ENCODE assay signal across 13 cellular contexts in genomic region chr3:149572796-149573414, GRCh38.
A peak's percentile ranks its signal among the peaks of the same experiment; 100 is the strongest.
DNase-seq lines count a peak whose midpoint lies in the region; ATAC-seq, FAIRE-seq and TF ChIP-seq lines count a peak whose summit lies in the region.
"Had no signal": no experiment of that assay in that cellular context is flagged by ENCODE, and none has a peak within 500 bp of the region (broad histone marks: within the 10 kb centered on the region; RNA-seq: fewer than 3 reads in every experiment).

No MANE protein-coding gene starts in this region.

- H3K18ac ChIP-seq in IMR-90 (ENCODE audit: low read depth, low read length): peak overlapping the region; percentile 52

- TF ChIP-seq RAD21 in IMR-90 (IDR thresholded peaks at IDR 0.05; ENCODE audit: low read length): no peak
- TF ChIP-seq RAD21 in K562 (CRISPR knock-in tag; conservative IDR thresholded peaks at IDR 0.05 in 1 of 2, IDR thresholded peaks at IDR 0.05 in 1 of 2): no peak

- H2BK20ac ChIP-seq in IMR-90 (ENCODE audit: low read depth, low read length): peak overlapping the region; percentile 87

- peaks cover 21% of the 10 kb centered on the region for H3K4me1 ChIP-seq in IMR-90 (ENCODE audit: control insufficient read depth, insufficient read depth, low read length)
- peaks cover 0 to 14% of the 10 kb centered on the region in 2 experiments; a peak in 3 of 5 replicates for H3K4me1 ChIP-seq in K562 (replicated peaks in 1 of 2; ENCODE audit: control insufficient read depth in 2 of 2, insufficient read depth in 2 of 2, low read length in 2 of 2)
- peaks cover 9 to 58% (median 18%) of the 10 kb centered on the region in 4 donors for H3K4me1 ChIP-seq in transverse colon

- H3K4ac ChIP-seq in IMR-90 (ENCODE audit: low read depth, low read length): peak overlapping the region; percentile 92

- H3K9ac ChIP-seq in IMR-90 (ENCODE audit: low read depth, low read length) (no peak overlapping the region), K562 (ENCODE audit: insufficient read depth in 1 of 2, low read depth in 2 of 2, low read length in 2 of 2) (no peak overlapping the region)

- no peak for TF ChIP-seq POLR2A in IMR-90 (IDR thresholded peaks at IDR 0.05; ENCODE audit: low read depth, low read length)
- no peak for TF ChIP-seq POLR2A in K562 (conservative IDR thresholded peaks at IDR 0.05)
- no peak for TF ChIP-seq POLR2A in transverse colon (IDR thresholded peaks at IDR 0.05)

- ATAC-seq in IMR-90 (ENCODE audit: low read depth) (peak; percentile 27), K562 (no peak), left ventricle myocardium superior (peak; percentile 30), GM21360 (IDR thresholded peaks at IDR 0.05; ENCODE audit: unreplicated experiment) (no peak)

- TF ChIP-seq CTCF in IMR-90 (conservative IDR thresholded peaks at IDR 0.05; ENCODE audit: low read depth, low read length) (no peak), K562 (IDR thresholded peaks at IDR 0.05 in 2 of 3, conservative IDR thresholded peaks at IDR 0.05 in 1 of 3; ENCODE audit: insufficient read depth in 2 of 3, low read depth in 1 of 3, low read length in 3 of 3) (no peak), transverse colon (IDR thresholded peaks at IDR 0.05) (no peak), GM10266 (IDR thresholded peaks at IDR 0.05; ENCODE audit: control insufficient read depth, insufficient read depth, low read depth, missing control alignments) (no peak)

- BruUV-seq in IMR-90 (replicated peaks; lab: Mats Ljungman, UMichigan): no TSS peak
- no TSS peak for BruUV-seq in K562 (replicated peaks; lab: Mats Ljungman, UMichigan)

- peak overlapping the region; percentile 50 for H3K56ac ChIP-seq in IMR-90 (ENCODE audit: extremely low read depth, insufficient read depth, low read length)

- in situ Hi-C loops in IMR-90 (cut with MboI; ENCODE audit: low sequenced_read_pairs) (no loop called here), K562 (cut with MboI) (no loop called here), transverse colon (cut with MboI; ENCODE audit: low pct_ligation_motif_present in 1 of 4, low pct_unique_long_range_greater_than_20kb in 1 of 4, low sequenced_read_pairs in 3 of 4) (no loop called here)

- H2BK5ac ChIP-seq in IMR-90 (ENCODE audit: low read depth, low read length, poor library complexity, severe bottlenecking): peak overlapping the region; percentile 85

- peak overlapping the region; percentile 5 for H2AK9ac ChIP-seq in IMR-90 (replicated peaks; ENCODE audit: low read depth, low read length, poor library complexity)

- peak overlapping the region; percentile 83 for H3K23ac ChIP-seq in IMR-90 (ENCODE audit: low read depth, low read length)

- peaks cover 25 to 65% of the 10 kb centered on the region in 2 experiments for H3K79me1 ChIP-seq in IMR-90 (ENCODE audit: low read depth in 1 of 2, low read length in 2 of 2)

- POLR2A ChIA-PET in IMR-90 (lab: Charles Lee; ENCODE audit: unreplicated experiment) (no interaction called here), K562 (lab: Yijun Ruan, JAX) (interaction anchor here (1.2 kb wide), 1 partner anchor 34 kb away, joined by 3 read pairs; no protein-coding TSS in a partner anchor)

- H3K36me3 ChIP-seq in IMR-90 (ENCODE audit: control insufficient read depth, insufficient read depth, low read length) (peaks cover 15% of the 10 kb centered on the region), K562 (ENCODE audit: control insufficient read depth, insufficient read depth, low read length) (no peaks in the 10 kb centered on the region), transverse colon (no peaks in the 10 kb centered on the region)

- peaks cover 15% of the 10 kb centered on the region for H4K20me1 ChIP-seq in IMR-90 (ENCODE audit: insufficient read depth, low read length)
- no peaks in the 10 kb centered on the region for H4K20me1 ChIP-seq in K562 (replicated peaks; ENCODE audit: control insufficient read depth, insufficient read depth, low read length)

- no peaks in the 10 kb centered on the region for H3K79me2 ChIP-seq in K562 (ENCODE audit: control insufficient read depth, insufficient read depth, low read length)

- H2AK5ac ChIP-seq in IMR-90 (ENCODE audit: low read depth, low read length): peak overlapping the region; percentile 93

- intact Hi-C loops in IMR-90 (cut with micrococcal nuclease) (no loop called here), K562 (cut with micrococcal nuclease) (no loop called here), left ventricle myocardium superior (cut with micrococcal nuclease) (no loop called here), transverse colon (cut with DNase I; ENCODE audit: low total_unique reads) (no loop called here)

- FAIRE-seq in K562 (lab: Jason Lieb, UNC): no peak
- FAIRE-seq: islet of Langerhans had no signal

- H4K5ac ChIP-seq in IMR-90 (ENCODE audit: low read depth, low read length): peak overlapping the region; percentile 38

- H3K9me3 ChIP-seq in IMR-90 (ENCODE audit: control insufficient read depth, insufficient read depth, low read length) (no peaks in the 10 kb centered on the region), K562 (replicated peaks; ENCODE audit: control insufficient read depth, insufficient read depth, low read depth, low read length) (no peaks in the 10 kb centered on the region), transverse colon (no peaks in the 10 kb centered on the region)

- H3K4me2 ChIP-seq in IMR-90 (ENCODE audit: low read depth, low read length): peak overlapping the region; percentile 6; the same call in 1 of the 2 replicates
- no peak overlapping the region for H3K4me2 ChIP-seq in K562 (ENCODE audit: insufficient read depth, low read length)

- CTCF ChIA-PET in IMR-90 (lab: Yijun Ruan, JAX): interaction anchor here (1.2 to 1.5 kb wide), 3 partner anchors 18 to 65 kb away, joined by 4 to 8 read pairs (median 4); no protein-coding TSS in a partner anchor
- CTCF ChIA-PET in K562 (lab: Yijun Ruan, JAX; ENCODE audit: low intra/inter-chr PET ratio): no interaction called here

- no peaks in the 10 kb centered on the region for H3K27me3 ChIP-seq in IMR-90 (ENCODE audit: control insufficient read depth, insufficient read depth, low read length)
- no peaks in the 10 kb centered on the region for H3K27me3 ChIP-seq in K562 (ENCODE audit: control insufficient read depth in 2 of 2, insufficient read depth in 2 of 2, low read length in 2 of 2)
- no peaks in the 10 kb centered on the region for H3K27me3 ChIP-seq in transverse colon

- DNase-seq in IMR-90 (peak; percentile 85), K562 (ENCODE audit: extremely low read depth in 1 of 4, low spot score in 3 of 4) (no peak), left ventricle myocardium superior (no peak), transverse colon (no peak), SHP77 treated with DMSO at 0.1 percent for 48 hours (lab: John Stamatoyannopoulos, UW) (no peak), GM10266 (ENCODE audit: extremely low spot score) (no peak), NCI-H2029 treated with DMSO at 0.1 percent for 48 hours (lab: John Stamatoyannopoulos, UW) (no peak)
- DNase-seq: activated gamma-delta T cell treated with Interleukin-2 at 50 U/mL for 16 hours; effector CD8-positive, alpha-beta T cell; NCI-H1930; posterior cingulate gyrus had no signal

- H2AFZ ChIP-seq in IMR-90 (replicated peaks; ENCODE audit: low read length, poor library complexity): no peak overlapping the region
- H2AFZ ChIP-seq in K562 (ENCODE audit: low read depth, low read length): no peak overlapping the region

- H4K91ac ChIP-seq in IMR-90 (ENCODE audit: insufficient read depth, low read depth, low read length): peak overlapping the region; percentile 85

- H3K27ac ChIP-seq in IMR-90 (ENCODE audit: insufficient read depth, low read length): peak overlapping the region; percentile 67
- no peak overlapping the region for H3K27ac ChIP-seq in K562 (ENCODE audit: extremely low read depth, low read depth, low read length)
- H3K27ac ChIP-seq in transverse colon: peak overlapping the region in 3 of 4 donors; percentile 16 to 26 (median 17)

- H3K14ac ChIP-seq in IMR-90 (replicated peaks; ENCODE audit: low read depth, low read length): peak overlapping the region; percentile 93

- H2BK15ac ChIP-seq in IMR-90 (ENCODE audit: low read depth, low read length): peak overlapping the region; percentile 65; the same call in 2 of the 3 replicates

- 86% methylated on average over 1 of the region's 6 CpGs; no CpG with 5 or more reads in 1 of the 2 experiments for WGBS in IMR-90 (ENCODE audit: extremely low coverage in 2 of 2, insufficient read length in 1 of 2), 2 experiments
- whole genome bisulfite sequencing in K562 (ENCODE audit: insufficient coverage, low coverage, missing lambda C conversion rate): 47% methylated on average over 6 of the region's 6 CpGs
- 87 to 90% methylated on average over 3 to 6 of the region's 6 CpGs for WGBS in transverse colon (ENCODE audit: low coverage in 1 of 2), 2 donors

- H2BK120ac ChIP-seq in IMR-90 (ENCODE audit: low read depth, low read length): peak overlapping the region; percentile 87

- peaks cover 28% of the 10 kb centered on the region for H3K9me1 ChIP-seq in IMR-90 (ENCODE audit: insufficient read depth, low read length)
- H3K9me1 ChIP-seq in K562 (ENCODE audit: control insufficient read depth, insufficient read depth, low read length): no peaks in the 10 kb centered on the region

- TF ChIP-seq EP300 in K562 (IDR thresholded peaks at IDR 0.05; ENCODE audit: low read length) (no peak), transverse colon (IDR thresholded peaks at IDR 0.05; ENCODE audit: low read depth) (no peak)

- H4K8ac ChIP-seq in IMR-90 (ENCODE audit: low read depth in 2 of 2, low read length in 2 of 2): peak overlapping the region; percentile 65 to 79; a peak in 3 of 4 replicates

- H3K4me3 ChIP-seq in IMR-90 (ENCODE audit: insufficient read depth, low read depth, low read length): no peak overlapping the region
- H3K4me3 ChIP-seq in K562: no peak overlapping the region
- H3K4me3 ChIP-seq in transverse colon: no peak overlapping the region

- dilution Hi-C loops in IMR-90 (cut with HindIII; ENCODE audit: low sequenced_read_pairs, unreplicated experiment): no loop called here

TF ChIP-seq in IMR-90, 13 proteins besides CTCF, POLR2A, EP300 and RAD21 (continues in another document):
- no peak for TF ChIP-seq RFX5 (IDR thresholded peaks at IDR 0.05; ENCODE audit: low read depth, low read length)
- no peak for TF ChIP-seq MAFK (IDR thresholded peaks at IDR 0.05; ENCODE audit: low read depth, low read length)
- no peak for TF ChIP-seq SMC3 (IDR thresholded peaks at IDR 0.05; ENCODE audit: low read depth, low read length)
- 0 out of 2 replicates have a peak, but pooled peaks have one; percentile 10 for TF ChIP-seq CHD1 (IDR thresholded peaks at IDR 0.05; ENCODE audit: low read depth, low read length)
- TF ChIP-seq NFE2L2 (IDR thresholded peaks at IDR 0.05; ENCODE audit: low read depth, low read length): no peak

TF ChIP-seq in K562, 482 proteins besides CTCF, POLR2A, EP300 and RAD21:
- TF ChIP-seq MEF2D (tag; conservative IDR thresholded peaks at IDR 0.05; ENCODE audit: low read depth): no peak
- TF ChIP-seq FOSL1 (tag; conservative IDR thresholded peaks at IDR 0.05): peak; percentile 62; the same call in 1 of the 2 replicates

Comparison
In these comparisons a context has a peak if more than half of its experiments do, and no peak if none do; other contexts are left out.
1. ATAC-seq: peak in IMR-90 (single experiment) and left ventricle myocardium superior (single experiment); none in K562 (single experiment) and GM21360 (single experiment).